20 cellular contexts compared by ENCODE assay signal in genomic region chr13:20570540-20570939, GRCh38.
"Had no signal": no experiment of that assay in that cellular context is flagged by ENCODE, and none has a peak within 500 bp of the region (broad histone marks: within the 10 kb centered on the region; RNA-seq: fewer than 3 reads in every experiment).

No MANE protein-coding gene starts in this region.

- H3K36me3 Mint-ChIP-seq: natural killer cell treated with Interleukin-12 subunit alpha and Interleukin-12 subunit beta and Interleukin-15 and Interleukin-18, amount 100 ng/mL, for 72 hours had no signal

- H3K27me3 ChIP-seq: breast epithelium, right lobe of liver, transverse colon had no signal

- DNase-seq: activated CD4-positive, alpha-beta memory T cell treated with anti-CD3 and anti-CD28 coated beads, Interleukin-2, amount 10 ng/mL, durations not matched to agents 7 days and 5 days; activated CD4-positive, alpha-beta T cell treated with anti-CD3 and anti-CD28 coated beads for 1 hour; activated gamma-delta T cell treated with Interleukin-2 at 50 U/mL for 16 hours; activated naive CD8-positive, alpha-beta T cell treated with anti-CD3 and anti-CD28 coated beads for 36 hours; activated T-cell treated with anti-CD3 and anti-CD28 coated beads, Interleukin-2, amount 50 U/mL, for 48 hours; aorta; hypothalamus; left colon; occipital lobe; right lobe of liver; stimulated activated CD4-positive, alpha-beta T cell treated with anti-CD3 and anti-CD28 coated beads, Interleukin-12 subunit alpha, Interleukin-12 subunit beta, amount 100 ng/mL, for 4 hours; stimulated activated naive CD4-positive, alpha-beta T cell; substantia nigra; T-helper 9 cell; transverse colon had no signal

- ATAC-seq: esophagus mucosa; left colon; natural killer cell treated with Interleukin-12 subunit alpha and Interleukin-12 subunit beta and Interleukin-15 and Interleukin-18, amount 100 ng/mL, for 72 hours; right lobe of liver had no signal

- H3K4me3 ChIP-seq: breast epithelium, prostate gland, right lobe of liver, transverse colon had no signal

- H3K4me3 Mint-ChIP-seq: activated CD4-positive, alpha-beta memory T cell treated with anti-CD3 and anti-CD28 coated beads, Interleukin-2, amount 10 ng/mL, durations not matched to agents 7 days and 5 days; activated naive CD8-positive, alpha-beta T cell treated with anti-CD3 and anti-CD28 coated beads for 36 hours; memory B cell; natural killer cell treated with Interleukin-12 subunit alpha and Interleukin-12 subunit beta and Interleukin-15 and Interleukin-18, amount 100 ng/mL, for 72 hours had no signal

- H3K27me3 Mint-ChIP-seq: activated CD4-positive, alpha-beta memory T cell treated with anti-CD3 and anti-CD28 coated beads, Interleukin-2, amount 10 ng/mL, durations not matched to agents 7 days and 5 days; activated naive CD8-positive, alpha-beta T cell treated with anti-CD3 and anti-CD28 coated beads for 36 hours; memory B cell; natural killer cell treated with Interleukin-12 subunit alpha and Interleukin-12 subunit beta and Interleukin-15 and Interleukin-18, amount 100 ng/mL, for 72 hours had no signal

- H3K4me1 ChIP-seq: breast epithelium had no signal

- H3K27ac Mint-ChIP-seq: activated CD4-positive, alpha-beta memory T cell treated with anti-CD3 and anti-CD28 coated beads, Interleukin-2, amount 10 ng/mL, durations not matched to agents 7 days and 5 days; activated naive CD8-positive, alpha-beta T cell treated with anti-CD3 and anti-CD28 coated beads for 36 hours; memory B cell; natural killer cell treated with Interleukin-12 subunit alpha and Interleukin-12 subunit beta and Interleukin-15 and Interleukin-18, amount 100 ng/mL, for 72 hours had no signal

- H3K9me3 ChIP-seq: breast epithelium, prostate gland had no signal

- H3K36me3 ChIP-seq: breast epithelium, prostate gland, right lobe of liver had no signal

- H3K9me3 Mint-ChIP-seq: natural killer cell treated with Interleukin-12 subunit alpha and Interleukin-12 subunit beta and Interleukin-15 and Interleukin-18, amount 100 ng/mL, for 72 hours had no signal

- H3K27ac ChIP-seq: breast epithelium, prostate gland, right lobe of liver, transverse colon had no signal
